8 cellular contexts compared by ENCODE assay signal in the genomic region with DNA sequence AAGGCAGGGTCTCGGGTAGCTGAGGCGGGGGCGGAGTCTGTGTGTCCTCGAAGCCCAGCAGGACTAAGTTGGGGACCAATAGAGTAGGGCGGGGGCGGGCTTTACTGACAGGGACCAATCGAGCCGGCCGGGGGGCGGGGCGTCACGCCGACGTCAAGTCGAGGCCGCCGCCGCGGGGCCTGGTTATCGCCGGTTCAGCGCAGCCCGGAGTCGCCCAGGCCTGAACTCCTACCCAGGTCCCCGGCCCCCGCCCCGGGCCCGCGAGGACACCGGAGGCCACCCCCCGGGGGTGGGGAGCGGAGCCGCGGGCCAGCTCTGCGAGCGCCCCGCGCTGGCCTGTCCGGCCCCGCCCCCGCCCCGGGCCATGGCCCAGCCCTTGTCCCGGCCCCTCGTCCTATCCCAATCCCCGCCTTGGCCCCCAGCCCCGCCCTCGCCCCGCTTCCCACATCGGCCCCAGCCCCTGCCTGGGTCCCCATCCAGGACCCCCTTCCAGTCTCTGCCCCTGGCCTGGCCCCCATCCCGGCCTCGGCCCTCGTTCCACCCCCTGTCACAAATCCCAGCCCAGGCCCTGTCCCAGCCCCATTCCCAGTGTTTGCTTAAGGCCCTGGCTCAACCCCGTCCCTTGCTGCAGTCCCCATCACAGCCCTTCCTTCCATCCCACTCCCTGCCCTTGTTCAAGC. TPM values are rescaled to one million over a fixed set of nuclear protein-coding genes. Genes with fewer than 3 reads are reported as not detected.
DNase-seq lines count a peak whose midpoint lies in the region; ATAC-seq and TF ChIP-seq lines count a peak whose summit lies in the region.

Gene TMEM8B (plus strand): TSS at position 145 of the 680 bp plus-strand sequence. CDS start 220 bp downstream, at position 365.

- H3K4me3 ChIP-seq in WI38 (ENCODE audit: low read depth, low read length) (peak within 1 kb of the TSS; percentile 67), mammary epithelial cell (replicated peaks in 1 of 3; ENCODE audit: insufficient read depth in 1 of 3, low read depth in 2 of 3, low read length in 3 of 3) (peak within 1 kb of the TSS; percentile 62 to 84 (median 63))

- no peaks in the 10 kb centered on the region for H3K36me3 ChIP-seq in mammary epithelial cell (ENCODE audit: insufficient read depth, low read length)

- CTCF ChIA-PET in mammary epithelial cell (lab: Charles Lee; ENCODE audit: low non-redundant PET), result no interaction called here

- peak; percentile 71 for ATAC-seq in HG03103 (IDR thresholded peaks at IDR 0.05; ENCODE audit: low read depth, unreplicated experiment)

- TF ChIP-seq CTCF in WI38 (IDR thresholded peaks at IDR 0.05; ENCODE audit: low read depth, low read length), result no peak
- no peak for TF ChIP-seq CTCF in mammary epithelial cell (conservative IDR thresholded peaks at IDR 0.05 in 1 of 2, IDR thresholded peaks at IDR 0.05 in 1 of 2; ENCODE audit: extremely low read depth in 1 of 2, insufficient read depth in 1 of 2, low read depth in 1 of 2, low read length in 2 of 2)

- H3K4me2 ChIP-seq in mammary epithelial cell (ENCODE audit: insufficient read depth, low read depth, low read length), result peak within 1 kb of the TSS; percentile 80

- H3K27ac ChIP-seq in mammary epithelial cell (ENCODE audit: insufficient read depth, low read depth, low read length), result peak within 1 kb of the TSS; percentile 45

- intact Hi-C loops in mammary epithelial cell (cut with micrococcal nuclease), result loop anchor here (10.0 kb wide), 1 partner anchor 714 kb away; the partner anchor contains the start of gene ATOSB

- BruUV-seq in mammary epithelial cell (replicated peaks; lab: Mats Ljungman, UMichigan), result no TSS peak

- H3K4me1 ChIP-seq in mammary epithelial cell (ENCODE audit: insufficient read depth, low read length), result peaks cover 21% of the 10 kb centered on the region

- peak within 1 kb of the TSS; percentile 76 for H3K9ac ChIP-seq in mammary epithelial cell (ENCODE audit: insufficient read depth, low read length)

- peak within 1 kb of the TSS; percentile 100 for H2AFZ ChIP-seq in mammary epithelial cell (ENCODE audit: low read depth, low read length)

- DNase-seq in SIG-M5 treated with dmso at 0.1 percent for 504 hours (lab: John Stamatoyannopoulos, UW; ENCODE audit: unreplicated experiment) (peak; percentile 87), SIG-M5 (lab: John Stamatoyannopoulos, UW) (no peak), NCI-H2196 (lab: John Stamatoyannopoulos, UW; ENCODE audit: unreplicated experiment) (peak; percentile 92), mammary epithelial cell (peak; percentile 80), inferior parietal cortex (ENCODE audit: extremely low spot score) (peak; percentile 73), smooth muscle cell of the brain vasculature (ENCODE audit: low read depth, low spot score) (peak; percentile 85)

- H3K27me3 ChIP-seq in mammary epithelial cell (ENCODE audit: insufficient read depth, low read length), result no peaks in the 10 kb centered on the region

- 14% methylated on average over 1 of the region's 53 CpGs for WGBS in mammary epithelial cell (ENCODE audit: low coverage, missing lambda C conversion rate)

- dilution Hi-C loops in mammary epithelial cell (cut with HindIII; ENCODE audit: low sequenced_read_pairs), result loop anchor here (5.0 kb wide), 3 partner anchors 63 to 93 kb away; no protein-coding TSS in a partner anchor

- no peaks in the 10 kb centered on the region for H3K9me3 ChIP-seq in mammary epithelial cell (replicated peaks; ENCODE audit: insufficient read depth, low read length)

- no peaks in the 10 kb centered on the region for H3K79me2 ChIP-seq in mammary epithelial cell (ENCODE audit: insufficient read depth, low read length)

- in situ Hi-C loops in mammary epithelial cell (cut with MboI; ENCODE audit: low sequenced_read_pairs in 2 of 2), result loop anchor here in 1 of 2 donors (5.0 kb wide), 1 partner anchor 53 kb away; no protein-coding TSS in a partner anchor

- no peaks in the 10 kb centered on the region for H4K20me1 ChIP-seq in mammary epithelial cell (ENCODE audit: insufficient read depth, low read length)

RNA-seq across cellular contexts. Expression of gene TMEM8B, which starts in this region (rescaled TPM):
- 1 to 10 TPM; 3.8 to 7.5 TPM for total RNA-seq in mammary epithelial cell
- 1.9 TPM for polyA plus RNA-seq in mammary epithelial cell
- polyA minus RNA-seq in mammary epithelial cell, result 3.1 TPM
